Comparison of ENCODE assay signal across 9 cellular contexts in genomic region chr1:109281680-109282496, GRCh38. TPM values are rescaled to one million over a fixed set of nuclear protein-coding genes. Genes with fewer than 3 reads are reported as not detected.
A peak's percentile ranks its signal among the peaks of the same experiment; 100 is the strongest.
DNase-seq lines count a peak whose midpoint lies in the region; ATAC-seq lines count a peak whose summit lies in the region.
"Had no signal": no experiment of that assay in that cellular context is flagged by ENCODE, and none has a peak within 500 bp of the region (broad histone marks: within the 10 kb centered on the region; RNA-seq: fewer than 3 reads in every experiment).

No MANE protein-coding gene starts in this region.

- H3K36me3 Mint-ChIP-seq in activated naive CD4-positive, alpha-beta T cell treated with anti-CD3 and anti-CD28 coated beads for 36 hours (ENCODE audit: low read depth) = no peaks in the 10 kb centered on the region
- peaks cover 27% of the 10 kb centered on the region for H3K36me3 Mint-ChIP-seq in activated CD4-positive, alpha-beta memory T cell treated with anti-CD3 and anti-CD28 coated beads, Interleukin-2, amount 10 ng/mL, durations not matched to agents 7 days and 5 days (ENCODE audit: low read depth)

- peaks cover 14% of the 10 kb centered on the region for H3K4me1 ChIP-seq in thymus (ENCODE audit: control insufficient read depth, insufficient read depth, low read length)

- no peak overlapping the region for H3K27ac ChIP-seq in thymus (ENCODE audit: low read depth)

- peak overlapping the region; percentile 94 for H3K4me3 Mint-ChIP-seq in activated naive CD4-positive, alpha-beta T cell treated with anti-CD3 and anti-CD28 coated beads for 36 hours
- peak overlapping the region; percentile 99 for H3K4me3 Mint-ChIP-seq in activated CD4-positive, alpha-beta memory T cell treated with anti-CD3 and anti-CD28 coated beads, Interleukin-2, amount 10 ng/mL, durations not matched to agents 7 days and 5 days

- CTCF ChIA-PET in activated naive CD4-positive, alpha-beta T cell treated with anti-CD3 and anti-CD28 coated beads for 36 hours (lab: Charles Lee) = interaction anchor here (0.6 to 8.9 kb wide), 6 partner anchors 16 to 250 kb away, joined by 3 to 126 read pairs (median 4); partner anchors contain the start of gene SORT1
- CTCF ChIA-PET in activated CD4-positive, alpha-beta memory T cell treated with anti-CD3 and anti-CD28 coated beads, Interleukin-2, amount 10 ng/mL, durations not matched to agents 7 days and 5 days (lab: Charles Lee) = interaction anchor here (1.0 to 3.0 kb wide), 8 partner anchors 18 to 251 kb away, joined by 3 to 31 read pairs (median 4); partner anchors contain the start of gene SORT1

- H3K36me3 ChIP-seq in thymus (ENCODE audit: control insufficient read depth, insufficient read depth) = peaks cover 7% of the 10 kb centered on the region

- H3K4me3 ChIP-seq in iPS-11a (ENCODE audit: low read depth, low read length) = peak overlapping the region; percentile 86
- peak overlapping the region; percentile 79 for H3K4me3 ChIP-seq in thymus (ENCODE audit: low read length)

- H3K27me3 Mint-ChIP-seq in activated naive CD4-positive, alpha-beta T cell treated with anti-CD3 and anti-CD28 coated beads for 36 hours (ENCODE audit: low read depth) = no peaks in the 10 kb centered on the region
- H3K27me3 Mint-ChIP-seq in activated CD4-positive, alpha-beta memory T cell treated with anti-CD3 and anti-CD28 coated beads, Interleukin-2, amount 10 ng/mL, durations not matched to agents 7 days and 5 days = peaks cover 2% of the 10 kb centered on the region

- H3K4me1 Mint-ChIP-seq in activated naive CD4-positive, alpha-beta T cell treated with anti-CD3 and anti-CD28 coated beads for 36 hours (ENCODE audit: low read depth) = peaks cover 6% of the 10 kb centered on the region
- H3K4me1 Mint-ChIP-seq in activated CD4-positive, alpha-beta memory T cell treated with anti-CD3 and anti-CD28 coated beads, Interleukin-2, amount 10 ng/mL, durations not matched to agents 7 days and 5 days = peaks cover 40% of the 10 kb centered on the region

- DNase-seq in activated naive CD4-positive, alpha-beta T cell treated with anti-CD3 and anti-CD28 coated beads for 36 hours = no peak
- DNase-seq in activated naive CD4-positive, alpha-beta T cell (lab: John Stamatoyannopoulos, UW) = no peak
- no peak for DNase-seq in activated CD4-positive, alpha-beta memory T cell treated with anti-CD3 and anti-CD28 coated beads, Interleukin-2, amount 10 ng/mL, durations not matched to agents 7 days and 5 days
- DNase-seq in AG20443 (ENCODE audit: low spot score) = no peak

- H3K9me3 ChIP-seq in thymus (ENCODE audit: control insufficient read depth) = no peaks in the 10 kb centered on the region

- 80% methylated on average over 28 of the region's 28 CpGs for WGBS in thymus

- ATAC-seq in GM19023 (IDR thresholded peaks at IDR 0.05; ENCODE audit: unreplicated experiment) (no peak), HG02571 (IDR thresholded peaks at IDR 0.05; ENCODE audit: unreplicated experiment) (no peak)

- H3K27ac Mint-ChIP-seq in activated naive CD4-positive, alpha-beta T cell treated with anti-CD3 and anti-CD28 coated beads for 36 hours = no peak overlapping the region
- peak overlapping the region; percentile 85 for H3K27ac Mint-ChIP-seq in activated CD4-positive, alpha-beta memory T cell treated with anti-CD3 and anti-CD28 coated beads, Interleukin-2, amount 10 ng/mL, durations not matched to agents 7 days and 5 days

- H3K27me3 ChIP-seq in thymus (ENCODE audit: control insufficient read depth, insufficient read depth) = no peaks in the 10 kb centered on the region

- H3K9me3 Mint-ChIP-seq in activated naive CD4-positive, alpha-beta T cell treated with anti-CD3 and anti-CD28 coated beads for 36 hours = no peaks in the 10 kb centered on the region
- H3K9me3 Mint-ChIP-seq in activated CD4-positive, alpha-beta memory T cell treated with anti-CD3 and anti-CD28 coated beads, Interleukin-2, amount 10 ng/mL, durations not matched to agents 7 days and 5 days = no peaks in the 10 kb centered on the region

- intact Hi-C loops in activated naive CD4-positive, alpha-beta T cell treated with anti-CD3 and anti-CD28 coated beads for 36 hours (cut with micrococcal nuclease) = loop anchor here (2.0 to 5.0 kb wide), 2 partner anchors 201 to 240 kb away; partner anchors contain the start of genes ATXN7L2 and WDR47

- POLR2A ChIA-PET in activated CD4-positive, alpha-beta memory T cell treated with anti-CD3 and anti-CD28 coated beads, Interleukin-2, amount 10 ng/mL, durations not matched to agents 7 days and 5 days (lab: Charles Lee) = interaction anchor here (1.3 to 2.9 kb wide), 7 partner anchors 29 to 267 kb away, joined by 3 to 27 read pairs (median 14); partner anchors contain the start of genes GNAI3, PSMA5, SARS1 and SORT1

RNA-seq across cellular contexts. Expression of gene PSRC1, which starts 1.1 kb away (rescaled TPM):
- 10 to 100 TPM; 19.3 to 21.5 TPM for total RNA-seq in activated naive CD4-positive, alpha-beta T cell treated with anti-CD3 and anti-CD28 coated beads for 36 hours
- total RNA-seq in activated CD4-positive, alpha-beta memory T cell treated with anti-CD3 and anti-CD28 coated beads, Interleukin-2, amount 10 ng/mL, durations not matched to agents 7 days and 5 days = 10 to 100 TPM; 27.0 to 28.7 TPM
- polyA plus RNA-seq in thymus = 5.8 TPM

RNA-seq across cellular contexts. Expression of gene MYBPHL, which starts 24.9 kb away (rescaled TPM):
- not detected for total RNA-seq in activated naive CD4-positive, alpha-beta T cell treated with anti-CD3 and anti-CD28 coated beads for 36 hours
- not detected for total RNA-seq in activated CD4-positive, alpha-beta memory T cell treated with anti-CD3 and anti-CD28 coated beads, Interleukin-2, amount 10 ng/mL, durations not matched to agents 7 days and 5 days
- polyA plus RNA-seq in thymus = 0.43 TPM
- total RNA-seq: urinary bladder had no signal

RNA-seq across cellular contexts. Expression of gene CELSR2, which starts 32.5 kb away (rescaled TPM):
- total RNA-seq in activated naive CD4-positive, alpha-beta T cell treated with anti-CD3 and anti-CD28 coated beads for 36 hours = 1 to 10 TPM; 1.1 to 1.2 TPM
- total RNA-seq in activated CD4-positive, alpha-beta memory T cell treated with anti-CD3 and anti-CD28 coated beads, Interleukin-2, amount 10 ng/mL, durations not matched to agents 7 days and 5 days = 1 to 10 TPM; 2.0 to 2.2 TPM
- 2.5 TPM for polyA plus RNA-seq in thymus
